In the genomic region with DNA sequence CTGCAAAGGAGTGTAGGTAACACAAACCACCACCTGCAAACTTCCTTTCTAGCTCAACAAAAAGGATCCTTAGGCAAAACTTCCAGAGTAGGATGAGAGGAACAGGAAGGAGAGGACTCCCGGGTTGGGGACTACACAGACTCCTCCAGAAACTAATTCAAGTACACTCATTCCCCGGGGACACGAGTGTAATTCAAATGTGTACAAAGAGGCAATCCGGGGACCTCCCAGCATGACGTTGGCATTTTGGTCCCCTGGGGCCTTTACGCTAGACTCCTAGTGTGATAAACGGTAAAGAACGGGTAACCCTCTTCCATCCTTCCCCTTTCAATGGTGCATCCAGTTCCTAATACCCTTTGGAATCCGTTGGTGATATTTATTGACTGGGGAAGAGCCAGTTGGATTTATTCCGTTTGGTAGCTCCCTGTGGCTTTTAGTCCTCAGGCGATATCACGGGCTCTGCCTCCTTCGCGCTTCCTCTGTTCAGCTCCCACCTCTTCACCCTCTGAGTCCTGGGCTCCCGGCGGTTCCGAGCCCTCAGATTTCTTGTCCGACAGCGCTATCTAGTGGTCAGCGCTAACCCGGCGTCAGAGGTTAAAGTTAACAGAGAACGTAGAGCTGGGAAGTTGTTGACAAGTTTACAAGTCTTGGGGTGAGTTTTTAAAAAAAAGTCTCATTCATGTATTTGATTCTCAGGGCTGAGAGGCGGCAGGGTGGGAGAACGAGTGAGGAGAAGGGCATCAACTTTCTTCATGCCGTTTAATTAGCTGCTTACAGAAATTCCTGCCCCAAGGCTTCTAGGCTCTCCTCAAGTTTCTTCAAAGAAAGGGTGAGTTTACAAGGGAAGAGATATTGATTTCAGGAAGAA, we compare ENCODE assay signal across 8 cellular contexts. TPM values are rescaled to one million over a fixed set of nuclear protein-coding genes. Genes with fewer than 3 reads are reported as not detected.
DNase-seq lines count a peak whose midpoint lies in the region; ATAC-seq and TF ChIP-seq lines count a peak whose summit lies in the region.

No MANE protein-coding gene starts in this region.

- no peaks in the 10 kb centered on the region for H3F3A ChIP-seq in SK-N-SH (replicated peaks; ENCODE audit: insufficient read depth)

- H3K4me3 Mint-ChIP-seq in activated naive CD4-positive, alpha-beta T cell treated with anti-CD3 and anti-CD28 coated beads, Interleukin-2, amount 50 U/mL, for 24 hours, result peak overlapping the region; percentile 84

- TF ChIP-seq POLR2A in vagina (IDR thresholded peaks at IDR 0.05), result no peak

- no peak overlapping the region for H3K27ac ChIP-seq in HEK293 (ENCODE audit: extremely low read depth, low read depth, low read length)
- H3K27ac ChIP-seq in SK-N-SH (ENCODE audit: low read depth in 2 of 2, low read length in 1 of 2), result no peak overlapping the region
- no peak overlapping the region for H3K27ac ChIP-seq in cardiac muscle cell
- no peak overlapping the region for H3K27ac ChIP-seq in psoas muscle
- H3K27ac ChIP-seq in vagina, result peak overlapping the region; percentile 67

- H4K20me1 ChIP-seq in SK-N-SH (ENCODE audit: insufficient read depth), result no peaks in the 10 kb centered on the region

- H3K27me3 Mint-ChIP-seq in activated naive CD4-positive, alpha-beta T cell treated with anti-CD3 and anti-CD28 coated beads, Interleukin-2, amount 50 U/mL, for 24 hours, result peaks cover 57% of the 10 kb centered on the region

- no peaks in the 10 kb centered on the region for H3K9me3 Mint-ChIP-seq in activated naive CD4-positive, alpha-beta T cell treated with anti-CD3 and anti-CD28 coated beads, Interleukin-2, amount 50 U/mL, for 24 hours

- ATAC-seq in psoas muscle, result peak; percentile 70 to 81 (median 75)

- intact Hi-C loops in psoas muscle (cut with DNase I), result loop anchor here (5.0 to 10.0 kb wide), 6 partner anchors 464 to 1534 kb away; no protein-coding TSS in a partner anchor
- intact Hi-C loops in vagina (cut with DNase I), result loop anchor here (5.0 to 10.0 kb wide), 4 partner anchors 111 to 1464 kb away; no protein-coding TSS in a partner anchor

- H3K27me3 ChIP-seq in MG63 (no peaks in the 10 kb centered on the region), SK-N-SH (ENCODE audit: insufficient read depth) (peaks cover 63% of the 10 kb centered on the region), cardiac muscle cell (peaks cover 56% of the 10 kb centered on the region), psoas muscle (ENCODE audit: insufficient read depth in 3 of 3, low read length in 2 of 3) (peaks cover 0 to 46% (median 12%) of the 10 kb centered on the region in 3 donors), vagina (no peaks in the 10 kb centered on the region)

- TF ChIP-seq CTCF in GM10248 (IDR thresholded peaks at IDR 0.05; ENCODE audit: control extremely low read depth, extremely low read depth, low read depth, missing control alignments) (peak; percentile 95), HEK293 (tag by site-specific recombination; IDR thresholded peaks at IDR 0.05) (peak; percentile 78), SK-N-SH (IDR thresholded peaks at IDR 0.05) (peak; percentile 96), cardiac muscle cell (IDR thresholded peaks at IDR 0.05; ENCODE audit: low read depth, low read length) (peak; percentile 94), psoas muscle (IDR thresholded peaks at IDR 0.05) (peak; percentile 88), vagina (IDR thresholded peaks at IDR 0.05) (peak; percentile 85 to 88 (median 87))

- H3K4me3 ChIP-seq in HEK293 (ENCODE audit: low read depth, low read length), result no peak overlapping the region
- H3K4me3 ChIP-seq in MG63, result no peak overlapping the region
- H3K4me3 ChIP-seq in SK-N-SH (ENCODE audit: low read depth in 2 of 2, low read length in 1 of 2), result peak overlapping the region; percentile 6 to 27; a peak in 3 of 4 replicates
- no peak overlapping the region for H3K4me3 ChIP-seq in cardiac muscle cell
- H3K4me3 ChIP-seq in psoas muscle, result peak overlapping the region; percentile 47
- peak overlapping the region; percentile 12 to 17 for H3K4me3 ChIP-seq in vagina

- peak; percentile 70 for DNase-seq in GM10248 (ENCODE audit: extremely low spot score)
- peak; percentile 74 for DNase-seq in MG63
- peak; percentile 71 for DNase-seq in SK-N-SH
- DNase-seq in cardiac muscle cell (ENCODE audit: low read depth in 1 of 2, low spot score in 1 of 2), result peak; percentile 89 to 91
- DNase-seq in psoas muscle, result peak; percentile 81 to 88
- DNase-seq in vagina (ENCODE audit: extremely low spot score in 2 of 2), result no peak

- no peaks in the 10 kb centered on the region for H3K79me2 ChIP-seq in SK-N-SH (ENCODE audit: insufficient read depth)

- H2AFZ ChIP-seq in SK-N-SH (ENCODE audit: low read depth), result 0 out of 2 replicates have a peak overlapping the region, but pooled peaks have one; percentile 2

- no peaks in the 10 kb centered on the region for H3K36me3 ChIP-seq in HEK293 (ENCODE audit: control insufficient read depth in 2 of 2, insufficient read depth in 1 of 2, low read length in 2 of 2)
- no peaks in the 10 kb centered on the region for H3K36me3 ChIP-seq in MG63
- no peaks in the 10 kb centered on the region for H3K36me3 ChIP-seq in SK-N-SH (replicated peaks in 1 of 2; ENCODE audit: control insufficient read depth in 1 of 2, insufficient read depth in 2 of 2, low read length in 1 of 2)
- no peaks in the 10 kb centered on the region for H3K36me3 ChIP-seq in cardiac muscle cell
- H3K36me3 ChIP-seq in psoas muscle (ENCODE audit: insufficient read depth in 1 of 2, low read depth in 1 of 2), result no peaks in the 10 kb centered on the region
- H3K36me3 ChIP-seq in vagina, result no peaks in the 10 kb centered on the region

- POLR2A ChIA-PET in GM10248 (lab: Yijun Ruan, JAX), result no interaction called here
- POLR2A ChIA-PET in HEK293 (lab: Yijun Ruan, JAX), result interaction anchor here (0.6 to 2.0 kb wide), 3 partner anchors 35 to 1878 kb away, joined by 3 to 6 read pairs (median 5); a partner anchor contains a TSS
- POLR2A ChIA-PET in SK-N-SH (lab: Yijun Ruan, JAX), result no interaction called here

- H3K9me3 ChIP-seq in HEK293 (ENCODE audit: control insufficient read depth, insufficient read depth, low read depth, low read length), result no peaks in the 10 kb centered on the region
- no peaks in the 10 kb centered on the region for H3K9me3 ChIP-seq in MG63
- no peaks in the 10 kb centered on the region for H3K9me3 ChIP-seq in SK-N-SH
- no peaks in the 10 kb centered on the region for H3K9me3 ChIP-seq in cardiac muscle cell (ENCODE audit: low read depth)
- no peaks in the 10 kb centered on the region for H3K9me3 ChIP-seq in psoas muscle
- H3K9me3 ChIP-seq in vagina, result no peaks in the 10 kb centered on the region

- H3K4me1 ChIP-seq in HEK293 (ENCODE audit: control insufficient read depth, insufficient read depth, low read length), result peaks cover 12% of the 10 kb centered on the region
- peaks cover 4% of the 10 kb centered on the region in 2 experiments; a peak in 1 of 4 replicates for H3K4me1 ChIP-seq in SK-N-SH (ENCODE audit: control insufficient read depth in 1 of 2, insufficient read depth in 2 of 2, low read depth in 1 of 2, low read length in 1 of 2)
- H3K4me1 ChIP-seq in cardiac muscle cell (ENCODE audit: low read depth), result peaks cover 7% of the 10 kb centered on the region
- H3K4me1 ChIP-seq in psoas muscle, result peaks cover 25% of the 10 kb centered on the region
- peaks cover 45% of the 10 kb centered on the region for H3K4me1 ChIP-seq in vagina

- no peak for TF ChIP-seq EP300 in SK-N-SH (IDR thresholded peaks at IDR 0.05; ENCODE audit: borderline replicate concordance in 1 of 2, low read depth in 1 of 2, low read length in 1 of 2)

- peak; percentile 93 for TF ChIP-seq RAD21 in SK-N-SH (IDR thresholded peaks at IDR 0.05; ENCODE audit: low read length)

- peaks cover 53% of the 10 kb centered on the region for H3K4me1 Mint-ChIP-seq in activated naive CD4-positive, alpha-beta T cell treated with anti-CD3 and anti-CD28 coated beads, Interleukin-2, amount 50 U/mL, for 24 hours

- CTCF ChIA-PET in GM10248 (lab: Yijun Ruan, JAX) (interaction anchor here (0.6 to 6.6 kb wide), 79 partner anchors 9 to 1545 kb away, joined by 3 to 89 read pairs (median 4); a partner anchor contains a TSS), HEK293 (lab: Yijun Ruan, JAX) (interaction anchor here (0.5 to 5.4 kb wide), 110 partner anchors 8 to 1623 kb away, joined by 3 to 106 read pairs (median 4); a partner anchor contains a TSS), SK-N-SH (lab: Yijun Ruan, JAX) (interaction anchor here (0.5 to 9.0 kb wide), 86 partner anchors 9 to 1788 kb away, joined by 3 to 95 read pairs (median 4); a partner anchor contains a TSS)

- H3K9me2 ChIP-seq in SK-N-SH, result no peaks in the 10 kb centered on the region

- 3% methylated on average over 26 of the region's 26 CpGs for WGBS in SK-N-SH (ENCODE audit: low lambda C conversion rate)
- WGBS in psoas muscle, 3 donors, result 2 to 4% (median 3%) methylated on average over 26 of the region's 26 CpGs

- no peaks in the 10 kb centered on the region for H3K36me3 Mint-ChIP-seq in activated naive CD4-positive, alpha-beta T cell treated with anti-CD3 and anti-CD28 coated beads, Interleukin-2, amount 50 U/mL, for 24 hours

- H3K27ac Mint-ChIP-seq in activated naive CD4-positive, alpha-beta T cell treated with anti-CD3 and anti-CD28 coated beads, Interleukin-2, amount 50 U/mL, for 24 hours, result no peak overlapping the region

- H3K4me2 ChIP-seq in SK-N-SH, result peak overlapping the region; percentile 60

- H3K9ac ChIP-seq in SK-N-SH, result no peak overlapping the region

TF ChIP-seq in HEK293, 187 proteins besides CTCF, POLR2A, EP300 and RAD21 (continues in another document):
- TF ChIP-seq ZNF660 (tag by site-specific recombination; IDR thresholded peaks at IDR 0.05), result peak; percentile 76; the same call in 1 of the 2 replicates

TF ChIP-seq in SK-N-SH, 30 proteins besides CTCF, POLR2A, EP300 and RAD21:
- TF ChIP-seq TCF12 (IDR thresholded peaks at IDR 0.05) (no peak), SMC3 (IDR thresholded peaks at IDR 0.05; ENCODE audit: low read depth, low read length) (peak; percentile 73)

RNA-seq across cellular contexts. Expression of a gene that starts 2.9 kb away (rescaled TPM):
- total RNA-seq in MG63 (2014; rRNA removed; shearing (Covaris generic); ENCODE audit: low replicate concordance), result 37.5 and 50.4 TPM in 2 replicates
- 0.03 and 0.10 TPM in 2 replicates for polyA plus RNA-seq in SK-N-SH (2012; rRNA removed)
- 0.04 and 0.05 TPM in 2 replicates for polyA plus RNA-seq in SK-N-SH (2012; cell fraction: cytosol; rRNA removed)
- 0.06 and 0.08 TPM in 2 replicates for polyA plus RNA-seq in SK-N-SH (2012; cell fraction: nucleus; rRNA removed)
- 0.66 and 3.4 TPM in 2 replicates for total RNA-seq in cardiac muscle cell
- polyA plus RNA-seq in cardiac muscle cell, result 0.32 and 0.59 TPM in 2 replicates
- 10 to 100 TPM in 3 of 4 donors, 1 to 10 TPM in 1; 5.9 to 23.2 (median 18.7) TPM for total RNA-seq in psoas muscle
- 1 to 10 TPM; 2.7 to 5.4 (median 4.6) TPM for polyA plus RNA-seq in psoas muscle
- 130 TPM for total RNA-seq in vagina

RNA-seq across cellular contexts. Expression of a gene that starts 34.8 kb away (rescaled TPM):
- total RNA-seq in MG63 (2014; rRNA removed; shearing (Covaris generic); ENCODE audit: low replicate concordance), result 187 and 302 TPM in 2 replicates
- polyA plus RNA-seq in SK-N-SH (2012; rRNA removed) (431 and 600 TPM in 2 replicates), cardiac muscle cell (984 and 1,135 TPM in 2 replicates), psoas muscle (100 to 1,000 TPM; 324 to 404 (median 372) TPM)
- polyA plus RNA-seq in SK-N-SH (2012; cell fraction: cytosol; rRNA removed), result 554 and 614 TPM in 2 replicates
- polyA plus RNA-seq in SK-N-SH (2012; cell fraction: nucleus; rRNA removed), result 123 and 150 TPM in 2 replicates
- total RNA-seq in cardiac muscle cell (184 and 768 TPM in 2 replicates), psoas muscle (100 to 1,000 TPM; 224 to 466 (median 320) TPM), vagina (286 TPM)

Comparison
In these comparisons a context has a peak if more than half of its experiments do, and no peak if none do; other contexts are left out.
1. DNase-seq: peak in GM10248 (single experiment), MG63 (single experiment), SK-N-SH (single experiment), cardiac muscle cell (2 of 2) and psoas muscle (2 of 2); none in vagina (0 of 2).
2. H3K4me3 ChIP-seq: peak in SK-N-SH (2 of 2), psoas muscle (single experiment) and vagina (2 of 2); none in HEK293 (single experiment), MG63 (single experiment) and cardiac muscle cell (single experiment).
3. Peak in every context shown above with its lines, with median percentiles within 50 percentile points of each other: CTCF ChIP-seq.